Comparison of ENCODE assay signal across 11 cellular contexts in genomic region chr13:106520205-106521004, GRCh38. TPM values are rescaled to one million over a fixed set of nuclear protein-coding genes. Genes with fewer than 3 reads are reported as not detected.
DNase-seq lines count a peak whose midpoint lies in the region; ATAC-seq and TF ChIP-seq lines count a peak whose summit lies in the region.
"Had no signal": no experiment of that assay in that cellular context is flagged by ENCODE, and none has a peak within 500 bp of the region (broad histone marks: within the 10 kb centered on the region; RNA-seq: fewer than 3 reads in every experiment).

No MANE protein-coding gene starts in this region.

- H3K4me3 Mint-ChIP-seq in mesothelial cell of epicardium = peak overlapping the region; percentile 20

- TF ChIP-seq CTCF in BE2C (IDR thresholded peaks at IDR 0.05; ENCODE audit: low read depth, low read length) (peak; percentile 54), mesothelial cell of epicardium (IDR thresholded peaks at IDR 0.05; ENCODE audit: unreplicated experiment) (no peak)

- H3K27ac ChIP-seq in cingulate gyrus (ENCODE audit: low read depth, low read length) = peak overlapping the region; percentile 50

- no peaks in the 10 kb centered on the region for H3K27me3 ChIP-seq in BE2C
- H3K27me3 ChIP-seq: MG63 had no signal

- H3K4me1 Mint-ChIP-seq in mesothelial cell of epicardium = peaks cover 88% of the 10 kb centered on the region

- peak; percentile 49 for TF ChIP-seq RAD21 in Ishikawa (IDR thresholded peaks at IDR 0.05; ENCODE audit: low read depth)

- no peak for TF ChIP-seq EP300 in Ishikawa (IDR thresholded peaks at IDR 0.05; ENCODE audit: borderline replicate concordance)

- H3K9me3 Mint-ChIP-seq in mesothelial cell of epicardium = no peaks in the 10 kb centered on the region

- H3K9me3 ChIP-seq in BE2C = 0 out of 2 replicates have a peak, but pooled peaks cover 2% of the 10 kb centered on the region
- H3K9me3 ChIP-seq: MG63 had no signal

- no peak overlapping the region for H3K4me3 ChIP-seq in BE2C (ENCODE audit: low read depth, low read length)
- H3K4me3 ChIP-seq: MG63 had no signal

- no peak for DNase-seq in BE2C
- DNase-seq in mesothelial cell of epicardium (ENCODE audit: low spot score in 2 of 2, unreplicated experiment in 2 of 2) = no peak
- DNase-seq in stimulated activated CD4-positive, alpha-beta T cell treated with anti-CD3 and anti-CD28 coated beads, Interleukin-2, amount 100 ng/mL, for 48 hours = no peak
- no peak for DNase-seq in activated effector memory CD4-positive, alpha-beta T cell treated with Interleukin-2 at 50 U/mL for 16 hours
- DNase-seq: left ventricle myocardium superior, MG63, T-helper 9 cell had no signal

- H3K36me3 Mint-ChIP-seq in mesothelial cell of epicardium = peaks cover 2% of the 10 kb centered on the region

- no peaks in the 10 kb centered on the region; the same call in 1 of the 2 replicates for H3K36me3 ChIP-seq in BE2C
- H3K36me3 ChIP-seq: MG63 had no signal

- peaks cover 32% of the 10 kb centered on the region for H3K4me1 ChIP-seq in BE2C

- no peaks in the 10 kb centered on the region for H3K27me3 Mint-ChIP-seq in mesothelial cell of epicardium (ENCODE audit: low read depth)

- H3K27ac Mint-ChIP-seq in mesothelial cell of epicardium = peak overlapping the region; percentile 78

- no peak for ATAC-seq in HG02642 (IDR thresholded peaks at IDR 0.05; ENCODE audit: poor library complexity, unreplicated experiment)
- ATAC-seq in HG03280 (IDR thresholded peaks at IDR 0.05; ENCODE audit: unreplicated experiment) = no peak
- ATAC-seq: left ventricle myocardium superior had no signal

TF ChIP-seq in Ishikawa, 13 proteins besides CTCF, POLR2A, EP300 and RAD21:
- TF ChIP-seq NFIC (IDR thresholded peaks at IDR 0.05) (no peak), CREB1 (IDR thresholded peaks at IDR 0.05; ENCODE audit: low read depth) (no peak), TCF12 (IDR thresholded peaks at IDR 0.05; ENCODE audit: low read depth) (no peak), TAF1 (IDR thresholded peaks at IDR 0.05; ENCODE audit: low read depth) (no peak), TEAD4 (IDR thresholded peaks at IDR 0.05) (no peak), USF1 (IDR thresholded peaks at IDR 0.05) (no peak), CEBPB (IDR thresholded peaks at IDR 0.05) (no peak), ZBTB7A (IDR thresholded peaks at IDR 0.05; ENCODE audit: low read depth) (no peak), EGR1 (IDR thresholded peaks at IDR 0.05) (no peak), YY1 (IDR thresholded peaks at IDR 0.05; ENCODE audit: low read depth) (no peak), FOXM1 (IDR thresholded peaks at IDR 0.05; ENCODE audit: borderline replicate concordance, low read depth) (no peak)
- TF ChIP-seq, protein P1, sequence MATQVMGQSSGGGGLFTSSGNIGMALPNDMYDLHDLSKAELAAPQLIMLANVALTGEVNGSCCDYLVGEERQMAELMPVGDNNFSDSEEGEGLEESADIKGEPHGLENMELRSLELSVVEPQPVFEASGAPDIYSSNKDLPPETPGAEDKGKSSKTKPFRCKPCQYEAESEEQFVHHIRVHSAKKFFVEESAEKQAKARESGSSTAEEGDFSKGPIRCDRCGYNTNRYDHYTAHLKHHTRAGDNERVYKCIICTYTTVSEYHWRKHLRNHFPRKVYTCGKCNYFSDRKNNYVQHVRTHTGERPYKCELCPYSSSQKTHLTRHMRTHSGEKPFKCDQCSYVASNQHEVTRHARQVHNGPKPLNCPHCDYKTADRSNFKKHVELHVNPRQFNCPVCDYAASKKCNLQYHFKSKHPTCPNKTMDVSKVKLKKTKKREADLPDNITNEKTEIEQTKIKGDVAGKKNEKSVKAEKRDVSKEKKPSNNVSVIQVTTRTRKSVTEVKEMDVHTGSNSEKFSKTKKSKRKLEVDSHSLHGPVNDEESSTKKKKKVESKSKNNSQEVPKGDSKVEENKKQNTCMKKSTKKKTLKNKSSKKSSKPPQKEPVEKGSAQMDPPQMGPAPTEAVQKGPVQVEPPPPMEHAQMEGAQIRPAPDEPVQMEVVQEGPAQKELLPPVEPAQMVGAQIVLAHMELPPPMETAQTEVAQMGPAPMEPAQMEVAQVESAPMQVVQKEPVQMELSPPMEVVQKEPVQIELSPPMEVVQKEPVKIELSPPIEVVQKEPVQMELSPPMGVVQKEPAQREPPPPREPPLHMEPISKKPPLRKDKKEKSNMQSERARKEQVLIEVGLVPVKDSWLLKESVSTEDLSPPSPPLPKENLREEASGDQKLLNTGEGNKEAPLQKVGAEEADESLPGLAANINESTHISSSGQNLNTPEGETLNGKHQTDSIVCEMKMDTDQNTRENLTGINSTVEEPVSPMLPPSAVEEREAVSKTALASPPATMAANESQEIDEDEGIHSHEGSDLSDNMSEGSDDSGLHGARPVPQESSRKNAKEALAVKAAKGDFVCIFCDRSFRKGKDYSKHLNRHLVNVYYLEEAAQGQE (IDR thresholded peaks at IDR 0.05; ENCODE audit: low read depth) = no peak
- TF ChIP-seq, protein P2, sequence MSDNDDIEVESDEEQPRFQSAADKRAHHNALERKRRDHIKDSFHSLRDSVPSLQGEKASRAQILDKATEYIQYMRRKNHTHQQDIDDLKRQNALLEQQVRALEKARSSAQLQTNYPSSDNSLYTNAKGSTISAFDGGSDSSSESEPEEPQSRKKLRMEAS (IDR thresholded peaks at IDR 0.05) = no peak

RNA-seq across cellular contexts. Expression of gene EFNB2, which starts 15.1 kb away (rescaled TPM):
- 15.5 TPM for polyA plus RNA-seq in BE2C (2012; ENCODE audit: insufficient read depth, insufficient read length, low read depth)
- total RNA-seq in mesothelial cell of epicardium = 197 to 211 TPM (median 202 TPM) in 3 replicates

RNA-seq across cellular contexts. Expression of gene ARGLU1, which starts 47.5 kb away (rescaled TPM):
- 108 TPM for polyA plus RNA-seq in BE2C (2012; ENCODE audit: insufficient read depth, insufficient read length, low read depth)
- total RNA-seq in mesothelial cell of epicardium = 231 to 235 TPM (median 233 TPM) in 3 replicates
